Comparison of ENCODE assay signal across 8 cellular contexts in the genomic region with DNA sequence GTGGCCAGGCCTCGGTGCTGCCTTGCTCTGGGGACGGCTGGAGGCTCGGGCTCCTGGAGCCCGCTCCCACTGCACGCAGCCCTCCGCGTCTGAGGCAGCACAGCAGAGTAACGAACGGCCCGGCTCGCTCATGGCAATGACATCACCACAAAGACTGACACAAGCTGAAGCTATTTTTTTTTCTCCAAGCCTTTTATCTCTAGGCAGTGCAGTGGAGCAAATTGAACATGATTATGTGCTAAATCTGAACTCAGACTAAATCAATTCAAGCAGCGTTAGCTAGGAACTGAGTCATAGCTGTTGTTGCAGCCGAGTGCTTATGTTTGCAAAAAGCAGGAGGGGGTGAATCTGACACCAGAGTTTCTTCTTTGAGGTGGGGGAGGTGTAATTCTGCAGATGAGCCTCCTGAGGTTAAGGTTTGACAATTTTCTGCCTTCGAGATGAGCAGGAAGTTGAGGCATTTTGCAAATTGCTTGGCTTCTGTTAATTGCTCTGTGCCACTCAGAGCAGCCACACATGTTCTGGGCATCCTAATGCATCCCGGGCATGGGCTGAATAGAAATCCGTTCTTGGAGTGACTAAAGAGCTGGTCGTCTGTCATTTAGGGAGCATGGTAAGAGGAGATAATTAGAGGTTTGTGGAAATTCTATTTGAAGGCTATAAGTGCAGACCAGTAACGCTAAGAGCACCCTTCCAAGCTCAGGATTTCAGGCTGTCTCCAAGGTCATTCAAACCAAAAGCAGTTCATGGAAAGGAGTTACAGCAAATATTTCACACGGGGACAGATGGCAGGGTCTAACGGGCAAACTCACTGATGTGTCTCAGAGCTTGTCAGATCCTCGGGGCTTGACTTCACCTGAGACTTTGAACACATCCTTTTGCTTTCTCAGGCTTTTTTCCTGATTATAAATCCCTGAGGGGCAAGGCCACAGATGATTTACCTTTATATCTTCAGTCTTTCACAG.
DNase-seq lines count a peak whose midpoint lies in the region; ATAC-seq and TF ChIP-seq lines count a peak whose summit lies in the region.

No MANE protein-coding gene starts in this region.

- H3K4me3 ChIP-seq in GM06990 (replicated peaks; ENCODE audit: low read depth, low read length) (no peak overlapping the region), fibroblast of lung (replicated peaks in 1 of 4; ENCODE audit: control extremely low read depth in 1 of 4, insufficient read depth in 1 of 4, low read depth in 3 of 4, low read length in 4 of 4) (peak overlapping the region; percentile 8 to 50 (median 24)), testis (no peak overlapping the region)

- peak overlapping the region; percentile 34 for H3K9ac ChIP-seq in fibroblast of lung (ENCODE audit: insufficient read depth, low read length)

- WGBS in testis, 2 donors: 40 to 60% methylated on average over 18 to 21 of the region's 21 CpGs

- no peaks in the 10 kb centered on the region for H4K20me1 ChIP-seq in fibroblast of lung (ENCODE audit: control insufficient read depth, extremely low read depth, insufficient read depth, low read length)

- H3K36me3 ChIP-seq in GM06990 (ENCODE audit: control insufficient read depth, insufficient read depth, low read length) (no peaks in the 10 kb centered on the region), fibroblast of lung (ENCODE audit: control insufficient read depth, insufficient read depth, low read length) (no peaks in the 10 kb centered on the region), testis (ENCODE audit: low read depth, missing control alignments) (no peaks in the 10 kb centered on the region)

- no peaks in the 10 kb centered on the region for H3K79me2 ChIP-seq in fibroblast of lung (ENCODE audit: control insufficient read depth, insufficient read depth, low read length)

- H3K27me3 ChIP-seq in GM06990 (replicated peaks; ENCODE audit: control insufficient read depth, insufficient read depth, low read length): peaks cover 2% of the 10 kb centered on the region
- H3K27me3 ChIP-seq in fibroblast of lung (ENCODE audit: control insufficient read depth, insufficient read depth, low read length): no peaks in the 10 kb centered on the region
- no peaks in the 10 kb centered on the region for H3K27me3 ChIP-seq in testis

- H2AFZ ChIP-seq in fibroblast of lung (ENCODE audit: low read length): no peak overlapping the region

- no peak for ATAC-seq in GM21528 (IDR thresholded peaks at IDR 0.05; ENCODE audit: low FRiP score, unreplicated experiment)

- TF ChIP-seq CTCF in GM06990 (IDR thresholded peaks at IDR 0.05; ENCODE audit: insufficient read depth, low read length, poor library complexity, severe bottlenecking) (no peak), fibroblast of lung (conservative IDR thresholded peaks at IDR 0.05 in 1 of 2, IDR thresholded peaks at IDR 0.05 in 1 of 2; ENCODE audit: low read depth in 1 of 2, low read length in 2 of 2) (no peak), testis (IDR thresholded peaks at IDR 0.05) (no peak)

- peak overlapping the region; percentile 62 for H3K4me2 ChIP-seq in fibroblast of lung (ENCODE audit: extremely low read depth, insufficient read depth, low read length)

- H3K9me3 ChIP-seq in fibroblast of lung (ENCODE audit: control insufficient read depth, insufficient read depth, low read depth, low read length) (no peaks in the 10 kb centered on the region), testis (no peaks in the 10 kb centered on the region)

- DNase-seq in GM06990 (ENCODE audit: extremely low read depth, insufficient read length) (peak; percentile 3), NCI-H2227 treated with DMSO at 0.1 percent for 48 hours (lab: John Stamatoyannopoulos, UW) (peak; percentile 97), fibroblast of lung (ENCODE audit: low read depth in 2 of 2) (peak; percentile 72 to 87), posterior cingulate gyrus (peak; percentile 62 to 96 (median 78)), RPMI8226 (no peak), testis (no peak), SIG-M5 (lab: John Stamatoyannopoulos, UW) (no peak)

- no peak for TF ChIP-seq POLR2A in testis (IDR thresholded peaks at IDR 0.05)

- intact Hi-C loops in posterior cingulate gyrus (cut with DNase I): loop anchor here (5.0 kb wide), 1 partner anchor 51 kb away; no protein-coding TSS in a partner anchor
- intact Hi-C loops in testis (cut with DNase I; ENCODE audit: low total_unique reads): no loop called here

- H3K27ac ChIP-seq in fibroblast of lung (ENCODE audit: insufficient read depth, low read length) (no peak overlapping the region), testis (no peak overlapping the region)

- peaks cover 20% of the 10 kb centered on the region for H3K4me1 ChIP-seq in fibroblast of lung (ENCODE audit: control insufficient read depth, extremely low read depth, insufficient read depth, low read length)
- peaks cover 29% of the 10 kb centered on the region for H3K4me1 ChIP-seq in testis

Comparison
In these comparisons a context has a peak if more than half of its experiments do, and no peak if none do; other contexts are left out.
1. DNase-seq: peak in GM06990 (single experiment), NCI-H2227 treated with DMSO at 0.1 percent for 48 hours (single experiment), fibroblast of lung (2 of 2) and posterior cingulate gyrus (10 of 10); none in RPMI8226 (single experiment), testis (single experiment) and SIG-M5 (single experiment).
2. H3K4me3 ChIP-seq: peak in fibroblast of lung (4 of 4); none in GM06990 (single experiment) and testis (0 of 2).